ENCODE assay signal across 8 cellular contexts in genomic region chr1:155070721-155071556, GRCh38. TPM values are rescaled to one million over a fixed set of nuclear protein-coding genes. Genes with fewer than 3 reads are reported as not detected.
DNase-seq lines count a peak whose midpoint lies in the region; ATAC-seq, FAIRE-seq and TF ChIP-seq lines count a peak whose summit lies in the region.

No MANE protein-coding gene starts in this region.

- H3K4me3 ChIP-seq in coronary artery (peak overlapping the region; percentile 72), HepG2 (replicated peaks in 1 of 3; ENCODE audit: insufficient read depth in 1 of 3, low read depth in 2 of 3, low read length in 3 of 3) (peak overlapping the region; percentile 10 to 63 (median 30); a peak in 5 of 6 replicates)

- no peak for TF ChIP-seq EP300 in HepG2 (IDR thresholded peaks at IDR 0.05; ENCODE audit: low read depth in 2 of 2, low read length in 2 of 2)
- no peak for TF ChIP-seq EP300 in HepG2 (CRISPR knock-in tag; IDR thresholded peaks at IDR 0.05; ENCODE audit: borderline replicate concordance)

- TF ChIP-seq RAD21 in HepG2 (CRISPR knock-in tag; IDR thresholded peaks at IDR 0.05): no peak

- peaks cover 5 to 41% of the 10 kb centered on the region in 2 experiments for H3K27me3 ChIP-seq in HepG2 (ENCODE audit: control insufficient read depth in 1 of 2, insufficient read depth in 2 of 2, low read length in 2 of 2)

- TF ChIP-seq CTCF in C4-2B (conservative IDR thresholded peaks at IDR 0.05): no peak; the same call in 1 of the 2 replicates
- peak; percentile 30 for TF ChIP-seq CTCF in GM20000 (IDR thresholded peaks at IDR 0.05; ENCODE audit: extremely low read depth, missing control alignments)
- no peak for TF ChIP-seq CTCF in coronary artery (IDR thresholded peaks at IDR 0.05)
- peak; percentile 71 for TF ChIP-seq CTCF in HepG2 (CRISPR knock-in tag; IDR thresholded peaks at IDR 0.05)

- H3K9me3 ChIP-seq in HepG2 (ENCODE audit: low read length): no peaks in the 10 kb centered on the region

- 29% methylated on average over 6 of the region's 60 CpGs for WGBS in HepG2 (ENCODE audit: low lambda C conversion rate)

- BruUV-seq in HepG2 (replicated peaks; lab: Mats Ljungman, UMichigan): no TSS peak

- ATAC-seq in HepG2: peak; percentile 92
- ATAC-seq in HG02884 (IDR thresholded peaks at IDR 0.05; ENCODE audit: unreplicated experiment): no peak

- H3K79me2 ChIP-seq in HepG2 (ENCODE audit: insufficient read depth, low read length): no peaks in the 10 kb centered on the region

- CTCF ChIA-PET in HepG2 (lab: Yijun Ruan, JAX; ENCODE audit: low intra/inter-chr PET ratio, low total read pairs): interaction anchor here (1.2 kb wide), 1 partner anchor 14 kb away, joined by 3 read pairs; no protein-coding TSS in a partner anchor

- H3K36me3 ChIP-seq in HepG2 (replicated peaks in 1 of 2; ENCODE audit: control insufficient read depth in 1 of 2, insufficient read depth in 2 of 2, low read length in 2 of 2): peaks cover 3 to 7% of the 10 kb centered on the region in 2 experiments; a peak in 3 of 5 replicates

- intact Hi-C loops in HepG2 (cut with micrococcal nuclease; ENCODE audit: unreplicated experiment): no loop called here

- POLR2A ChIA-PET in HepG2 (lab: Yijun Ruan, JAX): interaction anchor here (0.9 to 1.3 kb wide), 4 partner anchors 10 to 70 kb away, joined by 3 to 4 read pairs (median 4); no protein-coding TSS in a partner anchor

- peaks cover 19% of the 10 kb centered on the region for H3K4me1 ChIP-seq in HepG2 (ENCODE audit: insufficient read depth, low read length)

- TF ChIP-seq POLR2A in HepG2 (IDR thresholded peaks at IDR 0.05; ENCODE audit: insufficient read depth in 1 of 2, low read depth in 2 of 2, low read length in 2 of 2): 0 out of 4 replicates have a peak, but pooled peaks of 1 of the 2 experiments have one; percentile 31

- H2AFZ ChIP-seq in HepG2 (ENCODE audit: low read length): no peak overlapping the region

- FAIRE-seq in HepG2 (lab: Jason Lieb, UNC): no peak

- DNase-seq in GM20000 (ENCODE audit: low spot score) (peak; percentile 87), NCI-H128 (lab: John Stamatoyannopoulos, UW; ENCODE audit: unreplicated experiment) (peak; percentile 78), coronary artery (ENCODE audit: low spot score) (peak; percentile 82), HepG2 (ENCODE audit: low spot score) (peak; percentile 72)
- peak; percentile 60 to 72 for DNase-seq in activated CD4-positive, alpha-beta T cell treated with anti-CD3 and anti-CD28 coated beads for 24 hours (ENCODE audit: low read depth in 2 of 2)
- peak in 2 of 3 donors; percentile 47 to 68 for DNase-seq in stimulated activated CD4-positive, alpha-beta T cell treated with anti-CD3 and anti-CD28 coated beads, TNF-alpha, amount 100 ng/mL, for 48 hours (ENCODE audit: low read depth in 3 of 3)

- peak overlapping the region; percentile 83 for H3K4me2 ChIP-seq in HepG2 (ENCODE audit: low read depth, low read length)

- H3K9ac ChIP-seq in HepG2 (ENCODE audit: insufficient read depth, low read depth, low read length): peak overlapping the region; percentile 38

- H3K27ac ChIP-seq in C4-2B (peak overlapping the region; percentile 11; the same call in 1 of the 2 replicates), coronary artery (peak overlapping the region in 1 of 2 donors; percentile 79), HepG2 (ENCODE audit: extremely low read length, insufficient read depth, low read length) (no peak overlapping the region)

- H4K20me1 ChIP-seq in HepG2 (ENCODE audit: insufficient read depth, low read length): no peaks in the 10 kb centered on the region

- in situ Hi-C loops in HepG2 (cut with HindIII; ENCODE audit: extremely low pct_ligation_motif_present, low pct_unique_long_range_greater_than_20kb): no loop called here

RNA-seq across cellular contexts. Expression of gene EFNA4, which starts 7.4 kb away (rescaled TPM):
- 9.3 and 17.2 TPM in 2 replicates for total RNA-seq in HepG2 (2016; rRNA removed; fragmentation: Illumina TruSeq; extraction: Trizol)
- total RNA-seq in HepG2 (2016; cell fraction: cytosol; rRNA removed; fragmentation: Illumina TruSeq; extraction: Trizol; ENCODE audit: low read depth): 7.3 and 8.5 TPM in 2 replicates
- 11.0 and 17.1 TPM in 2 replicates for total RNA-seq in HepG2 (2016; cell fraction: insoluble cytoplasmic fraction; rRNA removed; fragmentation: Illumina TruSeq; extraction: Trizol)
- total RNA-seq in HepG2 (2016; cell fraction: membrane; rRNA removed; fragmentation: Illumina TruSeq; extraction: Trizol): 8.8 and 11.0 TPM in 2 replicates
- total RNA-seq in HepG2 (2016; cell fraction: nucleus; rRNA removed; fragmentation: Illumina TruSeq; extraction: Trizol): 11.6 and 14.7 TPM in 2 replicates
- 12.0 and 13.9 TPM in 2 replicates for polyA plus RNA-seq in HepG2 (2011; rRNA removed)
- 10.6 and 13.8 TPM in 2 replicates for polyA plus RNA-seq in HepG2 (2011; cell fraction: cytosol; rRNA removed)
- 8.4 and 8.6 TPM in 2 replicates for polyA plus RNA-seq in HepG2 (2011; cell fraction: nucleus; rRNA removed)
- polyA plus RNA-seq in HepG2 (2012): 6.5 and 7.0 TPM in 2 replicates
- polyA plus RNA-seq in HepG2 (2016; cell fraction: cytosol; fragmentation: Illumina TruSeq; extraction: Trizol; ENCODE audit: low read depth): 3.8 and 4.4 TPM in 2 replicates
- polyA plus RNA-seq in HepG2 (2016; cell fraction: insoluble cytoplasmic fraction; fragmentation: Illumina TruSeq; extraction: Trizol; ENCODE audit: low read depth): 9.8 and 11.5 TPM in 2 replicates
- polyA plus RNA-seq in HepG2 (2016; cell fraction: membrane; fragmentation: Illumina TruSeq; extraction: Trizol; ENCODE audit: low read depth): 5.1 and 5.2 TPM in 2 replicates
- 25.7 and 27.9 TPM in 2 replicates for polyA plus RNA-seq in HepG2 (2016; cell fraction: nucleus; fragmentation: Illumina TruSeq; extraction: Trizol; ENCODE audit: insufficient read depth, low read depth)
- 11.1 and 12.4 TPM in 2 replicates for polyA minus RNA-seq in HepG2 (2011; rRNA and poly(A)+ RNA removed; ENCODE audit: low replicate concordance)
- polyA minus RNA-seq in HepG2 (2011; cell fraction: cytosol; rRNA and poly(A)+ RNA removed): 4.8 and 5.1 TPM in 2 replicates
- 2.4 and 3.6 TPM in 2 replicates for polyA minus RNA-seq in HepG2 (2011; cell fraction: nucleus; rRNA and poly(A)+ RNA removed)

RNA-seq across cellular contexts. Expression of gene EFNA3, which starts 7.7 kb away (rescaled TPM):
- 1.0 and 1.6 TPM in 2 replicates for total RNA-seq in HepG2 (2016; rRNA removed; fragmentation: Illumina TruSeq; extraction: Trizol)
- 0.62 and 0.71 TPM in 2 replicates for total RNA-seq in HepG2 (2016; cell fraction: cytosol; rRNA removed; fragmentation: Illumina TruSeq; extraction: Trizol; ENCODE audit: low read depth)
- total RNA-seq in HepG2 (2016; cell fraction: insoluble cytoplasmic fraction; rRNA removed; fragmentation: Illumina TruSeq; extraction: Trizol): 1.1 and 1.4 TPM in 2 replicates
- total RNA-seq in HepG2 (2016; cell fraction: membrane; rRNA removed; fragmentation: Illumina TruSeq; extraction: Trizol): 1.1 TPM in 2 replicates
- 0.22 and 0.34 TPM in 2 replicates for total RNA-seq in HepG2 (2016; cell fraction: nucleus; rRNA removed; fragmentation: Illumina TruSeq; extraction: Trizol)
- 5.7 and 6.8 TPM in 2 replicates for polyA plus RNA-seq in HepG2 (2011; rRNA removed)
- 3.6 and 6.1 TPM in 2 replicates for polyA plus RNA-seq in HepG2 (2011; cell fraction: cytosol; rRNA removed)
- 6.0 and 6.7 TPM in 2 replicates for polyA plus RNA-seq in HepG2 (2011; cell fraction: nucleus; rRNA removed)
- polyA plus RNA-seq in HepG2 (2012): 4.7 and 5.0 TPM in 2 replicates
- polyA plus RNA-seq in HepG2 (2016; cell fraction: cytosol; fragmentation: Illumina TruSeq; extraction: Trizol; ENCODE audit: low read depth): 0.71 and 0.87 TPM in 2 replicates
- polyA plus RNA-seq in HepG2 (2016; cell fraction: insoluble cytoplasmic fraction; fragmentation: Illumina TruSeq; extraction: Trizol; ENCODE audit: low read depth): 1.6 and 1.7 TPM in 2 replicates
- polyA plus RNA-seq in HepG2 (2016; cell fraction: membrane; fragmentation: Illumina TruSeq; extraction: Trizol; ENCODE audit: low read depth): 0.94 and 1.0 TPM in 2 replicates
- 1.4 and 2.1 TPM in 2 replicates for polyA plus RNA-seq in HepG2 (2016; cell fraction: nucleus; fragmentation: Illumina TruSeq; extraction: Trizol; ENCODE audit: insufficient read depth, low read depth)
- polyA minus RNA-seq in HepG2 (2011; rRNA and poly(A)+ RNA removed; ENCODE audit: low replicate concordance): 8.7 and 10.6 TPM in 2 replicates
- 1.8 and 2.5 TPM in 2 replicates for polyA minus RNA-seq in HepG2 (2011; cell fraction: cytosol; rRNA and poly(A)+ RNA removed)
- 1.2 TPM in 1 of 2 replicates, not detected in the other for polyA minus RNA-seq in HepG2 (2011; cell fraction: nucleus; rRNA and poly(A)+ RNA removed)

RNA-seq across cellular contexts. Expression of gene ADAM15, which starts 19.8 kb away (rescaled TPM):
- 12.3 and 25.6 TPM in 2 replicates for total RNA-seq in HepG2 (2016; rRNA removed; fragmentation: Illumina TruSeq; extraction: Trizol)
- 9.4 and 10.0 TPM in 2 replicates for total RNA-seq in HepG2 (2016; cell fraction: cytosol; rRNA removed; fragmentation: Illumina TruSeq; extraction: Trizol; ENCODE audit: low read depth)
- 11.8 and 25.5 TPM in 2 replicates for total RNA-seq in HepG2 (2016; cell fraction: insoluble cytoplasmic fraction; rRNA removed; fragmentation: Illumina TruSeq; extraction: Trizol)
- 12.6 and 15.4 TPM in 2 replicates for total RNA-seq in HepG2 (2016; cell fraction: membrane; rRNA removed; fragmentation: Illumina TruSeq; extraction: Trizol)
- 22.9 and 27.4 TPM in 2 replicates for total RNA-seq in HepG2 (2016; cell fraction: nucleus; rRNA removed; fragmentation: Illumina TruSeq; extraction: Trizol)
- 17.9 and 24.0 TPM in 2 replicates for polyA plus RNA-seq in HepG2 (2011; rRNA removed)
- 12.5 and 21.6 TPM in 2 replicates for polyA plus RNA-seq in HepG2 (2011; cell fraction: cytosol; rRNA removed)
- polyA plus RNA-seq in HepG2 (2011; cell fraction: nucleus; rRNA removed): 100 and 115 TPM in 2 replicates
- 14.8 and 20.2 TPM in 2 replicates for polyA plus RNA-seq in HepG2 (2012)
- polyA plus RNA-seq in HepG2 (2016; cell fraction: cytosol; fragmentation: Illumina TruSeq; extraction: Trizol; ENCODE audit: low read depth): 8.0 and 8.2 TPM in 2 replicates
- polyA plus RNA-seq in HepG2 (2016; cell fraction: insoluble cytoplasmic fraction; fragmentation: Illumina TruSeq; extraction: Trizol; ENCODE audit: low read depth): 10.2 and 14.0 TPM in 2 replicates
- 11.2 and 16.1 TPM in 2 replicates for polyA plus RNA-seq in HepG2 (2016; cell fraction: membrane; fragmentation: Illumina TruSeq; extraction: Trizol; ENCODE audit: low read depth)
- 65.2 and 66.0 TPM in 2 replicates for polyA plus RNA-seq in HepG2 (2016; cell fraction: nucleus; fragmentation: Illumina TruSeq; extraction: Trizol; ENCODE audit: insufficient read depth, low read depth)
- 69.0 and 416 TPM in 2 replicates for polyA minus RNA-seq in HepG2 (2011; rRNA and poly(A)+ RNA removed; ENCODE audit: low replicate concordance)
- polyA minus RNA-seq in HepG2 (2011; cell fraction: cytosol; rRNA and poly(A)+ RNA removed): 13.6 and 23.7 TPM in 2 replicates
- 19.4 and 22.5 TPM in 2 replicates for polyA minus RNA-seq in HepG2 (2011; cell fraction: nucleus; rRNA and poly(A)+ RNA removed)

RNA-seq across cellular contexts. Expression of gene DCST1, which starts 37.3 kb away (rescaled TPM):
- not detected in 2 replicates for total RNA-seq in HepG2 (2016; rRNA removed; fragmentation: Illumina TruSeq; extraction: Trizol)
- not detected in 2 replicates for total RNA-seq in HepG2 (2016; cell fraction: cytosol; rRNA removed; fragmentation: Illumina TruSeq; extraction: Trizol; ENCODE audit: low read depth)
- not detected in 2 replicates for total RNA-seq in HepG2 (2016; cell fraction: insoluble cytoplasmic fraction; rRNA removed; fragmentation: Illumina TruSeq; extraction: Trizol)
- total RNA-seq in HepG2 (2016; cell fraction: membrane; rRNA removed; fragmentation: Illumina TruSeq; extraction: Trizol): not detected in 2 replicates
- total RNA-seq in HepG2 (2016; cell fraction: nucleus; rRNA removed; fragmentation: Illumina TruSeq; extraction: Trizol): not detected in 2 replicates
- polyA plus RNA-seq in HepG2 (2011; rRNA removed): 0.04 TPM in 1 of 2 replicates, not detected in the other
- polyA plus RNA-seq in HepG2 (2011; cell fraction: cytosol; rRNA removed): not detected in 2 replicates
- 0.19 and 0.24 TPM in 2 replicates for polyA plus RNA-seq in HepG2 (2011; cell fraction: nucleus; rRNA removed)
- polyA plus RNA-seq in HepG2 (2012): not detected in 2 replicates
- polyA plus RNA-seq in HepG2 (2016; cell fraction: cytosol; fragmentation: Illumina TruSeq; extraction: Trizol; ENCODE audit: low read depth): not detected in 2 replicates
- not detected in 2 replicates for polyA plus RNA-seq in HepG2 (2016; cell fraction: insoluble cytoplasmic fraction; fragmentation: Illumina TruSeq; extraction: Trizol; ENCODE audit: low read depth)
- polyA plus RNA-seq in HepG2 (2016; cell fraction: membrane; fragmentation: Illumina TruSeq; extraction: Trizol; ENCODE audit: low read depth): not detected in 2 replicates
- not detected in 2 replicates for polyA plus RNA-seq in HepG2 (2016; cell fraction: nucleus; fragmentation: Illumina TruSeq; extraction: Trizol; ENCODE audit: insufficient read depth, low read depth)
- polyA minus RNA-seq in HepG2 (2011; rRNA and poly(A)+ RNA removed; ENCODE audit: low replicate concordance): not detected in 2 replicates
- not detected in 2 replicates for polyA minus RNA-seq in HepG2 (2011; cell fraction: cytosol; rRNA and poly(A)+ RNA removed)
- not detected in 2 replicates for polyA minus RNA-seq in HepG2 (2011; cell fraction: nucleus; rRNA and poly(A)+ RNA removed)

RNA-seq across cellular contexts. Expression of gene DCST2, which starts 37.4 kb away (rescaled TPM):
- not detected in 2 replicates for total RNA-seq in HepG2 (2016; rRNA removed; fragmentation: Illumina TruSeq; extraction: Trizol)
- not detected in 2 replicates for total RNA-seq in HepG2 (2016; cell fraction: cytosol; rRNA removed; fragmentation: Illumina TruSeq; extraction: Trizol; ENCODE audit: low read depth)
- total RNA-seq in HepG2 (2016; cell fraction: insoluble cytoplasmic fraction; rRNA removed; fragmentation: Illumina TruSeq; extraction: Trizol): not detected in 2 replicates
- not detected in 2 replicates for total RNA-seq in HepG2 (2016; cell fraction: membrane; rRNA removed; fragmentation: Illumina TruSeq; extraction: Trizol)
- total RNA-seq in HepG2 (2016; cell fraction: nucleus; rRNA removed; fragmentation: Illumina TruSeq; extraction: Trizol): not detected in 2 replicates
- polyA plus RNA-seq in HepG2 (2011; rRNA removed): 0.74 and 0.80 TPM in 2 replicates
- 0.17 and 0.19 TPM in 2 replicates for polyA plus RNA-seq in HepG2 (2011; cell fraction: cytosol; rRNA removed)
- polyA plus RNA-seq in HepG2 (2011; cell fraction: nucleus; rRNA removed): 7.8 and 11.4 TPM in 2 replicates
- 0.35 and 1.6 TPM in 2 replicates for polyA plus RNA-seq in HepG2 (2012)
- 0.29 TPM in 1 of 2 replicates, not detected in the other for polyA plus RNA-seq in HepG2 (2016; cell fraction: cytosol; fragmentation: Illumina TruSeq; extraction: Trizol; ENCODE audit: low read depth)
- not detected in 2 replicates for polyA plus RNA-seq in HepG2 (2016; cell fraction: insoluble cytoplasmic fraction; fragmentation: Illumina TruSeq; extraction: Trizol; ENCODE audit: low read depth)
- polyA plus RNA-seq in HepG2 (2016; cell fraction: membrane; fragmentation: Illumina TruSeq; extraction: Trizol; ENCODE audit: low read depth): not detected in 2 replicates
- polyA plus RNA-seq in HepG2 (2016; cell fraction: nucleus; fragmentation: Illumina TruSeq; extraction: Trizol; ENCODE audit: insufficient read depth, low read depth): 0.29 TPM in 1 of 2 replicates, not detected in the other
- polyA minus RNA-seq in HepG2 (2011; rRNA and poly(A)+ RNA removed; ENCODE audit: low replicate concordance): 0.08 and 2.6 TPM in 2 replicates
- polyA minus RNA-seq in HepG2 (2011; cell fraction: cytosol; rRNA and poly(A)+ RNA removed): not detected in 2 replicates
- 0.37 TPM in 1 of 2 replicates, not detected in the other for polyA minus RNA-seq in HepG2 (2011; cell fraction: nucleus; rRNA and poly(A)+ RNA removed)

Comparison
In these comparisons a context has a peak if more than half of its experiments do, and no peak if none do; other contexts are left out.
1. CTCF ChIP-seq: peak in GM20000 (single experiment) and HepG2 (single experiment); none in C4-2B (single experiment) and coronary artery (single experiment).
2. Peak in every context shown above with its lines, with median percentiles within 50 percentile points of each other: DNase-seq.